Comparison of ENCODE assay signal across 13 cellular contexts in the genomic region with DNA sequence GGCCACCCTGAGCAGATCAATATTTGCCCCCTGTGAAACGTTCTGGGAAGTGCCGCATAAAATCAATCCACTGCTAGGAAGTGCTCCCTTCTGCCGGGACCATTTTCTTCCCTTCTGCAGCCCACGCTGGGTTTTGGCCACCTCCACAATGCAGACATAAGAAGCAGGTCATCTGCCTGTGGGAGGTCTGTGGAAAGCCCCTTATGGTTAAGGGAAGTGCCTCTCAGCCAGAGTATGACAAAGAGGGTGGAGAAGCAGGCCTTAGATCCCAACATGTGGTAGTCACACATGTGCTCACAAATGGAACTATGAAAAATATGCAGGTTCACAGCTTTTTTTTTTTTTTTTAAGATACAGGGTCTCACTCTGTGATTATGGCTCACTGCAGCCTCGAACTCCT.
A peak's percentile ranks its signal among the peaks of the same experiment; 100 is the strongest.
DNase-seq lines count a peak whose midpoint lies in the region; ATAC-seq and TF ChIP-seq lines count a peak whose summit lies in the region.
"Had no signal": no experiment of that assay in that cellular context is flagged by ENCODE, and none has a peak within 500 bp of the region (broad histone marks: within the 10 kb centered on the region; RNA-seq: fewer than 3 reads in every experiment).

No MANE protein-coding gene starts in this region.

- H4K20me1 ChIP-seq in smooth muscle cell (ENCODE audit: low read depth): no peaks in the 10 kb centered on the region

- no peak for ATAC-seq in GM18498 (IDR thresholded peaks at IDR 0.05; ENCODE audit: unreplicated experiment)

- WGBS in smooth muscle cell (ENCODE audit: low lambda C conversion rate): 68% methylated on average over 5 of the region's 5 CpGs

- H3K27ac ChIP-seq in smooth muscle cell (ENCODE audit: low read depth): peak overlapping the region; percentile 58
- H3K27ac ChIP-seq: 22Rv1 had no signal

- H2AFZ ChIP-seq in smooth muscle cell (ENCODE audit: low read depth): no peak overlapping the region

- H3K4me3 Mint-ChIP-seq in IgD-negative memory B cell: peak overlapping the region; percentile 33 to 76 (median 52)

- H3K9ac ChIP-seq in smooth muscle cell (ENCODE audit: low read depth): no peak overlapping the region

- no peaks in the 10 kb centered on the region for H3K79me2 ChIP-seq in smooth muscle cell (ENCODE audit: low read depth)

- no peak overlapping the region for H3K4me3 ChIP-seq in choroid plexus epithelial cell (ENCODE audit: low read depth, low read length)
- no peak overlapping the region for H3K4me3 ChIP-seq in smooth muscle cell

- TF ChIP-seq CTCF in choroid plexus epithelial cell (conservative IDR thresholded peaks at IDR 0.05; ENCODE audit: low read depth, low read length): no peak
- no peak for TF ChIP-seq CTCF in smooth muscle cell (IDR thresholded peaks at IDR 0.05; ENCODE audit: borderline replicate concordance, insufficient read depth, poor library complexity, severe bottlenecking)

- H3K27me3 ChIP-seq in smooth muscle cell (ENCODE audit: low read depth): no peaks in the 10 kb centered on the region

- peaks cover 7% of the 10 kb centered on the region for H3K27me3 Mint-ChIP-seq in IgD-negative memory B cell

- H3K27ac Mint-ChIP-seq in IgD-negative memory B cell: no peak overlapping the region
- H3K27ac Mint-ChIP-seq: activated naive CD4-positive, alpha-beta T cell treated with anti-CD3 and anti-CD28 coated beads, Interleukin-2, amount 10 ng/mL, durations not matched to agents 7 days and 5 days had no signal

- H3K4me1 Mint-ChIP-seq in IgD-negative memory B cell: peaks cover 8 to 33% (median 18%) of the 10 kb centered on the region in 3 donors

- peaks cover 22% of the 10 kb centered on the region for H3F3A ChIP-seq in smooth muscle cell (ENCODE audit: low read depth)

- H3K4me2 ChIP-seq in smooth muscle cell: no peak overlapping the region

- H3K9me3 ChIP-seq in smooth muscle cell (replicated peaks; ENCODE audit: low read depth): no peaks in the 10 kb centered on the region

- DNase-seq in DMS 273 (lab: John Stamatoyannopoulos, UW; ENCODE audit: unreplicated experiment): peak; percentile 22
- no peak for DNase-seq in DMS 273 treated with DMSO at 0.1 percent for 48 hours (lab: John Stamatoyannopoulos, UW)
- peak; percentile 55 for DNase-seq in choroid plexus epithelial cell (ENCODE audit: low read depth)
- DNase-seq in smooth muscle cell (lab: John Stamatoyannopoulos, UW; ENCODE audit: unreplicated experiment): no peak
- no peak for DNase-seq in epidermal melanocyte (ENCODE audit: insufficient read length, low spot score)
- DNase-seq in stimulated activated CD4-positive, alpha-beta T cell treated with anti-CD3 and anti-CD28 coated beads, Interleukin-2, amount 100 ng/mL, for 48 hours: no peak
- DNase-seq: stimulated activated CD4-positive, alpha-beta T cell treated with anti-CD3 and anti-CD28 coated beads, Interleukin-4, amount 100 ng/mL, for 1 hour; T1000 had no signal

- H3K36me3 Mint-ChIP-seq in IgD-negative memory B cell: no peaks in the 10 kb centered on the region
- H3K36me3 Mint-ChIP-seq: activated naive CD4-positive, alpha-beta T cell treated with anti-CD3 and anti-CD28 coated beads, Interleukin-2, amount 10 ng/mL, durations not matched to agents 7 days and 5 days had no signal

- no peaks in the 10 kb centered on the region for H3K36me3 ChIP-seq in smooth muscle cell (ENCODE audit: low read depth)

- no peaks in the 10 kb centered on the region for H3K9me3 Mint-ChIP-seq in IgD-negative memory B cell
- H3K9me3 Mint-ChIP-seq: activated naive CD4-positive, alpha-beta T cell treated with anti-CD3 and anti-CD28 coated beads, Interleukin-2, amount 10 ng/mL, durations not matched to agents 7 days and 5 days; mesothelial cell of epicardium had no signal

- no peaks in the 10 kb centered on the region for H3K4me1 ChIP-seq in smooth muscle cell (ENCODE audit: low read depth)

Comparison
In these comparisons a context has a peak if more than half of its experiments do, and no peak if none do; other contexts are left out.
1. DNase-seq: peak in DMS 273 (single experiment) and choroid plexus epithelial cell (single experiment); none in DMS 273 treated with DMSO at 0.1 percent for 48 hours (single experiment), smooth muscle cell (single experiment), epidermal melanocyte (single experiment) and stimulated activated CD4-positive, alpha-beta T cell treated with anti-CD3 and anti-CD28 coated beads, Interleukin-2, amount 100 ng/mL, for 48 hours (0 of 2).